23 cellular contexts compared by ENCODE assay signal in the genomic region with DNA sequence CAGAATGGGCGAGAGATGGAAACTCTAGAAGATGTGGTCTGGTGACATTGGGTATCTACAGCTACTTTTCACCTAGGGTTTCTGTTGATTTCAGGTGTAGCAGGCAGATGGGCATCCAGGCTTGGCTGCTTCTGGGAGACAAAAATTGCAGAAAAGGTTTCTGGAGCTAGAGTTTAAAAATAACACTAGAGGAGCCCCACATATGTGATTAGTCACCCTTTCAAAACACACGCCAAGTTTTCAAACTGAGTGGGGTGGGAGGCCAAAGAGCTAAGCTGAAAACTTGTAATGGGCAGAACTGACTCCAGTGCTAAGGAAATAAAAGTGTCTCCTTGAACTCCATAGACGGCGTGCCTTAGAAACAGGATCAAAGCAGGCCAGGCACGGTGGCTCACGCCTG.
DNase-seq lines count a peak whose midpoint lies in the region; ATAC-seq and TF ChIP-seq lines count a peak whose summit lies in the region.
"Had no signal": no experiment of that assay in that cellular context is flagged by ENCODE, and none has a peak within 500 bp of the region (broad histone marks: within the 10 kb centered on the region; RNA-seq: fewer than 3 reads in every experiment).

No MANE protein-coding gene starts in this region.

- peaks cover 1% of the 10 kb centered on the region for H3K9me3 ChIP-seq in adipocyte (ENCODE audit: control insufficient read depth, low read length)
- H3K9me3 ChIP-seq: lower lobe of right lung, testis had no signal

- H3K4me1 Mint-ChIP-seq in activated CD4-positive, alpha-beta T cell treated with anti-CD3 and anti-CD28 coated beads, Interleukin-2, amount 10 ng/mL, durations not matched to agents 24 days and 14 days, result peaks cover 30% of the 10 kb centered on the region
- H3K4me1 Mint-ChIP-seq in stimulated activated naive B cell treated with anti-CD40 and anti-IgM and Interleukin-4, amounts not matched to agents 10 μg/mL and 1 μg/mL and 100 μg/mL, for 72 hours, result peaks cover 53 to 86% of the 10 kb centered on the region in 2 donors

- TF ChIP-seq CTCF in dorsolateral prefrontal cortex (IDR thresholded peaks at IDR 0.05 in 54 of 56, conservative IDR thresholded peaks at IDR 0.05 in 2 of 56; ENCODE audit: low read depth in 1 of 56, partially characterized antibody in 56 of 56), result no peak

- H3K9ac ChIP-seq in adipocyte (ENCODE audit: low read length), result no peak overlapping the region

- no peak for DNase-seq in activated CD4-positive, alpha-beta T cell treated with anti-CD3 and anti-CD28 coated beads, Interleukin-2, amount 10 ng/mL, durations not matched to agents 24 days and 14 days
- no peak for DNase-seq in activated CD4-positive, alpha-beta T cell treated with anti-CD3 and anti-CD28 coated beads for 1 hour
- DNase-seq in adipocyte (ENCODE audit: low read depth) (peak; percentile 10), fibroblast of peridontal ligament (ENCODE audit: extremely low read depth) (peak; percentile 12), NCI-H226 (no peak), dorsolateral prefrontal cortex (no peak)
- DNase-seq in stimulated activated naive B cell treated with anti-CD40 and anti-IgM and Interleukin-4, amounts not matched to agents 10 μg/mL and 1 μg/mL and 100 μg/mL, for 72 hours, result no peak
- DNase-seq in activated CD4-positive, alpha-beta T cell treated with anti-CD3 and anti-CD28 coated beads, Interleukin-2, amount 50 U/mL, for 48 hours, result no peak
- DNase-seq: activated CD8-positive, alpha-beta T cell treated with anti-CD3 and anti-CD28 coated beads, Interleukin-2, amount 10 ng/mL, durations not matched to agents 7 days and 5 days; activated naive CD4-positive, alpha-beta T cell treated with Interleukin-2 at 50 U/mL for 16 hours; activated T-cell treated with anti-CD3 and anti-CD28 coated beads, Interleukin-2, amount 50 U/mL, for 1 hour; aorta; GF-D8; hypothalamus; islet precursor cell; KBM-7; lower lobe of right lung; NCI-H1092; NCI-H2081; retina; T-helper 2 cell; testis had no signal

- no peaks in the 10 kb centered on the region for H3K27me3 Mint-ChIP-seq in activated CD4-positive, alpha-beta T cell treated with anti-CD3 and anti-CD28 coated beads, Interleukin-2, amount 10 ng/mL, durations not matched to agents 24 days and 14 days
- no peaks in the 10 kb centered on the region for H3K27me3 Mint-ChIP-seq in stimulated activated naive B cell treated with anti-CD40 and anti-IgM and Interleukin-4, amounts not matched to agents 10 μg/mL and 1 μg/mL and 100 μg/mL, for 72 hours

- H3K27me3 ChIP-seq in adipocyte (replicated peaks; ENCODE audit: control insufficient read depth, insufficient read depth, low read length), result no peaks in the 10 kb centered on the region
- no peaks in the 10 kb centered on the region for H3K27me3 ChIP-seq in dorsolateral prefrontal cortex
- H3K27me3 ChIP-seq: testis had no signal

- intact Hi-C loops in activated CD4-positive, alpha-beta T cell treated with anti-CD3 and anti-CD28 coated beads, Interleukin-2, amount 10 ng/mL, durations not matched to agents 24 days and 14 days (cut with micrococcal nuclease), result no loop called here
- intact Hi-C loops in dorsolateral prefrontal cortex (cut with DNase I), result no loop called here

- peaks cover 8% of the 10 kb centered on the region for H3K36me3 ChIP-seq in adipocyte (ENCODE audit: control insufficient read depth, insufficient read depth, low read length, severe bottlenecking)
- H3K36me3 ChIP-seq: lower lobe of right lung had no signal

- peaks cover 5% of the 10 kb centered on the region for H3K9me3 Mint-ChIP-seq in activated CD4-positive, alpha-beta T cell treated with anti-CD3 and anti-CD28 coated beads, Interleukin-2, amount 10 ng/mL, durations not matched to agents 24 days and 14 days
- H3K9me3 Mint-ChIP-seq in stimulated activated naive B cell treated with anti-CD40 and anti-IgM and Interleukin-4, amounts not matched to agents 10 μg/mL and 1 μg/mL and 100 μg/mL, for 72 hours, result peaks cover 7 to 8% of the 10 kb centered on the region in 2 donors

- no peak for ATAC-seq in stimulated activated naive B cell treated with anti-CD40 and anti-IgM and Interleukin-4, amounts not matched to agents 10 μg/mL and 1 μg/mL and 100 μg/mL, for 72 hours (replicated peaks)
- ATAC-seq: activated CD8-positive, alpha-beta T cell treated with anti-CD3 and anti-CD28 coated beads, Interleukin-2, amount 10 ng/mL, durations not matched to agents 7 days and 5 days; lower lobe of right lung had no signal

- H3K4me3 ChIP-seq in adipocyte (ENCODE audit: low read length) (peak overlapping the region; percentile 6), dorsolateral prefrontal cortex (no peak overlapping the region)
- H3K4me3 ChIP-seq: lower lobe of right lung, testis had no signal

- H3K4me3 Mint-ChIP-seq in activated CD4-positive, alpha-beta T cell treated with anti-CD3 and anti-CD28 coated beads, Interleukin-2, amount 10 ng/mL, durations not matched to agents 24 days and 14 days, result no peak overlapping the region
- peak overlapping the region; percentile 40 for H3K4me3 Mint-ChIP-seq in stimulated activated naive B cell treated with anti-CD40 and anti-IgM and Interleukin-4, amounts not matched to agents 10 μg/mL and 1 μg/mL and 100 μg/mL, for 72 hours
- H3K4me3 Mint-ChIP-seq: activated CD8-positive, alpha-beta T cell treated with anti-CD3 and anti-CD28 coated beads, Interleukin-2, amount 10 ng/mL, durations not matched to agents 7 days and 5 days had no signal

- peak overlapping the region; percentile 27 for H3K27ac Mint-ChIP-seq in activated CD4-positive, alpha-beta T cell treated with anti-CD3 and anti-CD28 coated beads, Interleukin-2, amount 10 ng/mL, durations not matched to agents 24 days and 14 days
- H3K27ac Mint-ChIP-seq in stimulated activated naive B cell treated with anti-CD40 and anti-IgM and Interleukin-4, amounts not matched to agents 10 μg/mL and 1 μg/mL and 100 μg/mL, for 72 hours, result peak overlapping the region; percentile 60
- H3K27ac Mint-ChIP-seq: activated CD8-positive, alpha-beta T cell treated with anti-CD3 and anti-CD28 coated beads, Interleukin-2, amount 10 ng/mL, durations not matched to agents 7 days and 5 days had no signal

- H3K4me1 ChIP-seq in adipocyte (ENCODE audit: control insufficient read depth, insufficient read depth, low read length), result peaks cover 14% of the 10 kb centered on the region
- H3K4me1 ChIP-seq: lower lobe of right lung, testis had no signal

- H3K27ac ChIP-seq in dorsolateral prefrontal cortex, result peak overlapping the region in 4 of 59 donors; percentile 5 to 36 (median 27)
- H3K27ac ChIP-seq: C4-2B, lower lobe of right lung, testis had no signal

- peaks cover 53% of the 10 kb centered on the region for H3K36me3 Mint-ChIP-seq in activated CD4-positive, alpha-beta T cell treated with anti-CD3 and anti-CD28 coated beads, Interleukin-2, amount 10 ng/mL, durations not matched to agents 24 days and 14 days (ENCODE audit: low read depth)
- peaks cover 55 to 65% of the 10 kb centered on the region in 2 donors for H3K36me3 Mint-ChIP-seq in stimulated activated naive B cell treated with anti-CD40 and anti-IgM and Interleukin-4, amounts not matched to agents 10 μg/mL and 1 μg/mL and 100 μg/mL, for 72 hours

Comparison
In these comparisons a context has a peak if more than half of its experiments do, and no peak if none do; other contexts are left out.
1. DNase-seq: peak in adipocyte (single experiment) and fibroblast of peridontal ligament (single experiment); none in activated CD4-positive, alpha-beta T cell treated with anti-CD3 and anti-CD28 coated beads, Interleukin-2, amount 10 ng/mL, durations not matched to agents 24 days and 14 days (single experiment), activated CD4-positive, alpha-beta T cell treated with anti-CD3 and anti-CD28 coated beads for 1 hour (single experiment), stimulated activated naive B cell treated with anti-CD40 and anti-IgM and Interleukin-4, amounts not matched to agents 10 μg/mL and 1 μg/mL and 100 μg/mL, for 72 hours (single experiment), NCI-H226 (single experiment), activated CD4-positive, alpha-beta T cell treated with anti-CD3 and anti-CD28 coated beads, Interleukin-2, amount 50 U/mL, for 48 hours (0 of 2) and dorsolateral prefrontal cortex (0 of 10).